ENCODE assay signal across 12 cellular contexts in genomic region chr1:241413386-241413785, GRCh38. TPM values are rescaled to one million over a fixed set of nuclear protein-coding genes. Genes with fewer than 3 reads are reported as not detected.
DNase-seq lines count a peak whose midpoint lies in the region; ATAC-seq and TF ChIP-seq lines count a peak whose summit lies in the region.
"Had no signal": no experiment of that assay in that cellular context is flagged by ENCODE, and none has a peak within 500 bp of the region (broad histone marks: within the 10 kb centered on the region; RNA-seq: fewer than 3 reads in every experiment).

No MANE protein-coding gene starts in this region.

- H3K36me3 Mint-ChIP-seq in HFFc6 (ENCODE audit: low read depth): peaks cover 39% of the 10 kb centered on the region
- H3K36me3 Mint-ChIP-seq in CD8-positive, alpha-beta T cell: no peaks in the 10 kb centered on the region

- H3K27me3 Mint-ChIP-seq in HFFc6 (ENCODE audit: insufficient read depth): no peaks in the 10 kb centered on the region; the same call in 1 of the 2 replicates
- H3K27me3 Mint-ChIP-seq in CD8-positive, alpha-beta T cell (ENCODE audit: low read depth): peaks cover 21% of the 10 kb centered on the region

- POLR2A ChIA-PET in CD8-positive, alpha-beta T cell (lab: Charles Lee): no interaction called here

- peaks cover 7% of the 10 kb centered on the region; the same call in 1 of the 2 replicates for H3K9me3 Mint-ChIP-seq in HFFc6
- no peaks in the 10 kb centered on the region for H3K9me3 Mint-ChIP-seq in CD8-positive, alpha-beta T cell

- H3K4me3 Mint-ChIP-seq in HFFc6: peak overlapping the region; percentile 75
- no peak overlapping the region for H3K4me3 Mint-ChIP-seq in CD8-positive, alpha-beta T cell

- no peaks in the 10 kb centered on the region for H3K36me3 ChIP-seq in GM06990 (ENCODE audit: control insufficient read depth, insufficient read depth, low read length)
- no peaks in the 10 kb centered on the region for H3K36me3 ChIP-seq in CD8-positive, alpha-beta T cell (ENCODE audit: insufficient read depth, low read length)
- H3K36me3 ChIP-seq: Peyer's patch had no signal

- H3K4me1 ChIP-seq in CD8-positive, alpha-beta T cell (ENCODE audit: insufficient read depth, low read length): no peaks in the 10 kb centered on the region
- H3K4me1 ChIP-seq: Peyer's patch had no signal

- no peak overlapping the region for H3K4me3 ChIP-seq in GM06990 (replicated peaks; ENCODE audit: low read depth, low read length)
- no peak overlapping the region for H3K4me3 ChIP-seq in CD8-positive, alpha-beta T cell (ENCODE audit: low read depth, low read length)
- H3K4me3 ChIP-seq: Peyer's patch had no signal

- peak overlapping the region; percentile 58 for H3K27ac Mint-ChIP-seq in HFFc6
- H3K27ac Mint-ChIP-seq in CD8-positive, alpha-beta T cell: no peak overlapping the region
- H3K27ac Mint-ChIP-seq: progenitor cell of endocrine pancreas had no signal

- TF ChIP-seq CTCF in GM06990 (IDR thresholded peaks at IDR 0.05; ENCODE audit: insufficient read depth, low read length, poor library complexity, severe bottlenecking) (no peak), HFFc6 (IDR thresholded peaks at IDR 0.05) (no peak)
- TF ChIP-seq CTCF in CD8-positive, alpha-beta T cell (IDR thresholded peaks at IDR 0.05): no peak

- peaks cover 73% of the 10 kb centered on the region for H3K4me1 Mint-ChIP-seq in HFFc6 (ENCODE audit: low read depth)
- H3K4me1 Mint-ChIP-seq in CD8-positive, alpha-beta T cell (ENCODE audit: low read depth): no peaks in the 10 kb centered on the region

- DNase-seq in GM06990 (ENCODE audit: extremely low read depth, insufficient read length) (peak; percentile 2), HFFc6 (peak; percentile 97), RKO (ENCODE audit: low spot score) (peak; percentile 66), kidney tubule cell (ENCODE audit: low spot score) (peak; percentile 88), NCI-H1417 (lab: John Stamatoyannopoulos, UW) (no peak), NCI-H226 (no peak)
- DNase-seq in CD8-positive, alpha-beta T cell: no peak
- DNase-seq in effector CD8-positive, alpha-beta T cell (lab: John Stamatoyannopoulos, UW): no peak
- DNase-seq: GDM1, Peyer's patch had no signal

- no peak overlapping the region for H3K27ac ChIP-seq in CD8-positive, alpha-beta T cell (ENCODE audit: low read depth, low read length)
- H3K27ac ChIP-seq: KMS-11, Peyer's patch had no signal

- no peaks in the 10 kb centered on the region for H3K9me3 ChIP-seq in CD8-positive, alpha-beta T cell (ENCODE audit: low read length)
- H3K9me3 ChIP-seq: Peyer's patch had no signal

- ATAC-seq in CD8-positive, alpha-beta T cell: no peak

- H3K27me3 ChIP-seq in GM06990 (replicated peaks; ENCODE audit: control insufficient read depth, insufficient read depth, low read length): no peaks in the 10 kb centered on the region
- H3K27me3 ChIP-seq in CD8-positive, alpha-beta T cell (ENCODE audit: insufficient read depth, low read length): no peaks in the 10 kb centered on the region
- H3K27me3 ChIP-seq: Peyer's patch had no signal

- intact Hi-C loops in CD8-positive, alpha-beta T cell (cut with DNase I, micrococcal nuclease): no loop called here

- CTCF ChIA-PET in CD8-positive, alpha-beta T cell (lab: Charles Lee): no interaction called here

RNA-seq across cellular contexts. Expression of gene RGS7, which starts 56.4 kb away (rescaled TPM):
- 1 to 10 TPM; 1.5 to 2.4 (median 2.1) TPM for total RNA-seq in HFFc6 (2021; fragmentation: NEBNext Ultra II Directional; extraction: Animal tissue kit (Norgen Biotek cat#: 25700))
- total RNA-seq in CD8-positive, alpha-beta T cell: not detected

Comparison
In these comparisons a context has a peak if more than half of its experiments do, and no peak if none do; other contexts are left out.
1. DNase-seq: peak in GM06990 (single experiment), HFFc6 (single experiment), RKO (single experiment) and kidney tubule cell (single experiment); none in CD8-positive, alpha-beta T cell (0 of 7), NCI-H1417 (0 of 3), NCI-H226 (single experiment) and effector CD8-positive, alpha-beta T cell (single experiment).